28 cellular contexts compared by ENCODE assay signal in genomic region chr5:38378579-38378978, GRCh38.
"Had no signal": no experiment of that assay in that cellular context is flagged by ENCODE, and none has a peak within 500 bp of the region (broad histone marks: within the 10 kb centered on the region; RNA-seq: fewer than 3 reads in every experiment).

No MANE protein-coding gene starts in this region.

- H3K4me1 ChIP-seq: foreskin keratinocyte, gastroesophageal sphincter, left lung, psoas muscle, tibial nerve, upper lobe of right lung, uterus had no signal

- H3K9me3 ChIP-seq: esophagus muscularis mucosa, gastroesophageal sphincter, heart right ventricle, left lung, ovary, psoas muscle, thoracic aorta, tibial nerve, upper lobe of right lung, uterus had no signal

- H3K4me1 Mint-ChIP-seq: stimulated activated naive B cell treated with anti-CD40 and anti-IgM and Interleukin-4, amounts not matched to agents 10 μg/mL and 1 μg/mL and 100 μg/mL, for 72 hours had no signal

- H3K4me3 Mint-ChIP-seq: stimulated activated naive B cell treated with anti-CD40 and anti-IgM and Interleukin-4, amounts not matched to agents 10 μg/mL and 1 μg/mL and 100 μg/mL, for 72 hours; stimulated activated naive CD8-positive, alpha-beta T cell treated with anti-CD3 and anti-CD28 coated beads, Interleukin-15, Interleukin-2, amounts not matched to agents 100 ng/mL and 50 ng/mL, for 24 hours had no signal

- H3K27ac Mint-ChIP-seq: naive thymus-derived CD4-positive, alpha-beta T cell; stimulated activated naive B cell treated with anti-CD40 and anti-IgM and Interleukin-4, amounts not matched to agents 10 μg/mL and 1 μg/mL and 100 μg/mL, for 72 hours; stimulated activated naive CD8-positive, alpha-beta T cell treated with anti-CD3 and anti-CD28 coated beads, Interleukin-15, Interleukin-2, amounts not matched to agents 100 ng/mL and 50 ng/mL, for 24 hours had no signal

- H3K27ac ChIP-seq: esophagus muscularis mucosa, foreskin keratinocyte, gastroesophageal sphincter, left lung, ovary, psoas muscle, thoracic aorta, tibial nerve, upper lobe of right lung, uterus had no signal

- H3K27me3 ChIP-seq: ovary, tibial nerve, uterus had no signal

- FAIRE-seq: colon, endothelial cell of umbilical vein, islet of Langerhans, small intestine had no signal

- H3K9me3 Mint-ChIP-seq: naive thymus-derived CD4-positive, alpha-beta T cell; stimulated activated naive CD8-positive, alpha-beta T cell treated with anti-CD3 and anti-CD28 coated beads, Interleukin-15, Interleukin-2, amounts not matched to agents 100 ng/mL and 50 ng/mL, for 24 hours had no signal

- H3K36me3 ChIP-seq: esophagus muscularis mucosa, gastroesophageal sphincter, heart right ventricle, left lung, ovary, thoracic aorta, tibial nerve, upper lobe of right lung, uterus had no signal

- H3K36me3 Mint-ChIP-seq: naive thymus-derived CD4-positive, alpha-beta T cell; stimulated activated naive B cell treated with anti-CD40 and anti-IgM and Interleukin-4, amounts not matched to agents 10 μg/mL and 1 μg/mL and 100 μg/mL, for 72 hours had no signal

- H3K4me3 ChIP-seq: esophagus muscularis mucosa, gastroesophageal sphincter, heart right ventricle, left lung, ovary, psoas muscle, thoracic aorta, tibial nerve, upper lobe of right lung, uterus had no signal

- ATAC-seq: foreskin keratinocyte; gastroesophageal sphincter; heart right ventricle; left cardiac atrium; left lung; naive thymus-derived CD4-positive, alpha-beta T cell; psoas muscle; right cardiac atrium; stimulated activated naive B cell treated with anti-CD40 and anti-IgM and Interleukin-4, amounts not matched to agents 10 μg/mL and 1 μg/mL and 100 μg/mL, for 72 hours; upper lobe of right lung had no signal

- DNase-seq: effector CD8-positive, alpha-beta T cell; foreskin keratinocyte; heart right ventricle; hippocampal formation; left cardiac atrium; left lung; mesenchymal stem cell; midbrain; naive thymus-derived CD4-positive, alpha-beta T cell; occipital lobe; ovary; posterior cingulate gyrus; psoas muscle; right cardiac atrium; small intestine; stimulated activated CD4-positive, alpha-beta T cell treated with anti-CD3 and anti-CD28 coated beads, Interleukin-15, amount 100 ng/mL, for 24 hours; stimulated activated CD4-positive, alpha-beta T cell treated with anti-CD3 and anti-CD28 coated beads, Interleukin-2, amount 100 ng/mL, for 48 hours; stimulated activated naive B cell treated with anti-CD40 and anti-IgM and Interleukin-4, amounts not matched to agents 10 μg/mL and 1 μg/mL and 100 μg/mL, for 72 hours; upper lobe of right lung; uterus had no signal
